17 cellular contexts compared by ENCODE assay signal in the genomic region with DNA sequence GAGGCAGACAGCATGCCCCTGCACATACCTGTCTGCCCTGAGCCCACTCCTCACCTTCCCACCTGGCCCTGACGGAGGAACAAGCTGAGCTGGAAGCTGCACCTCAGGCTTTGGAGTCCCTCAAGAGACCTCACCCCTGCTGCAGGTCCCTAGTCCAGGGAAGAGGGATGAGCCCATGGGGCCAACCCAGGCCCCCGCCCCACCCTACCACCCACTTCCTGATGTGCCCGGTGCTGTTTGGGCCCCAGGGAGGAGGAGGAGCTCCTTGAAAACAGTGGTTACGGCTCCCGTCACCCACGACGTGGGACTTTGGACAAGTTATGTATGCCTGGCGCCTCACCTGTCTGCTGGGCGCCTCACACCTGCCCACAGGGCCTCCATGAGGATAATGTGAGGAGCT.
"Had no signal": no experiment of that assay in that cellular context is flagged by ENCODE, and none has a peak within 500 bp of the region (broad histone marks: within the 10 kb centered on the region; RNA-seq: fewer than 3 reads in every experiment).

No MANE protein-coding gene starts in this region.

- H3K27me3 ChIP-seq: ascending aorta, brain microvascular endothelial cell, foreskin keratinocyte, thyroid gland had no signal

- H3K4me1 ChIP-seq: ascending aorta, foreskin keratinocyte, parathyroid adenoma, thyroid gland had no signal

- H3K27ac ChIP-seq: ascending aorta, brain microvascular endothelial cell, foreskin keratinocyte, parathyroid adenoma, thyroid gland had no signal

- H3K9me3 ChIP-seq: ascending aorta, thyroid gland had no signal

- DNase-seq: activated CD4-positive, alpha-beta memory T cell treated with anti-CD3 and anti-CD28 coated beads, Interleukin-2, amount 10 ng/mL, durations not matched to agents 7 days and 5 days; activated CD4-positive, alpha-beta T cell treated with anti-CD3 and anti-CD28 coated beads, Interleukin-2, amount 10 ng/mL, durations not matched to agents 24 days and 14 days; activated gamma-delta T cell; activated naive CD4-positive, alpha-beta T cell treated with anti-CD3 and anti-CD28 coated beads, Interleukin-2, amount 50 U/mL, for 16 hours; activated T-cell treated with anti-CD3 and anti-CD28 coated beads, Interleukin-2, amount 50 U/mL, for 72 hours; brain microvascular endothelial cell; central memory CD4-positive, alpha-beta T cell; effector memory CD4-positive, alpha-beta T cell; naive thymus-derived CD4-positive, alpha-beta T cell; stimulated activated CD4-positive, alpha-beta T cell treated with anti-CD3 and anti-CD28 coated beads, Interleukin-4, amount 100 ng/mL, for 4 hours; stimulated activated naive CD8-positive, alpha-beta T cell treated with anti-CD3 and anti-CD28 coated beads, Interleukin-15, Interleukin-2, amounts not matched to agents 100 U/mL and 50 U/mL, for 24 hours; substantia nigra; thyroid gland had no signal

- H3K4me3 ChIP-seq: ascending aorta, thyroid gland had no signal

- H3K36me3 ChIP-seq: ascending aorta, brain microvascular endothelial cell, thyroid gland had no signal

- ATAC-seq: activated T-cell treated with anti-CD3 and anti-CD28 coated beads, Interleukin-2, amount 50 U/mL, for 72 hours; foreskin keratinocyte; left lobe of liver; naive thymus-derived CD4-positive, alpha-beta T cell; stimulated activated naive CD8-positive, alpha-beta T cell treated with anti-CD3 and anti-CD28 coated beads, Interleukin-15, Interleukin-2, amounts not matched to agents 100 U/mL and 50 U/mL, for 24 hours had no signal
